6 cellular contexts compared by ENCODE assay signal in genomic region chr15:80342148-80342547, GRCh38.
"Had no signal": no experiment of that assay in that cellular context is flagged by ENCODE, and none has a peak within 500 bp of the region (broad histone marks: within the 10 kb centered on the region; RNA-seq: fewer than 3 reads in every experiment).

No MANE protein-coding gene starts in this region.

- H3K4me1 Mint-ChIP-seq: IgD-negative memory B cell had no signal

- H3K4me3 Mint-ChIP-seq: IgD-negative memory B cell had no signal

- H3K4me3 ChIP-seq: K562 had no signal

- H3K27ac Mint-ChIP-seq: IgD-negative memory B cell had no signal

- ATAC-seq: HepG2, K562 had no signal

- H3K9me3 Mint-ChIP-seq: IgD-negative memory B cell had no signal

- H3K36me3 Mint-ChIP-seq: IgD-negative memory B cell had no signal

- H3K27ac ChIP-seq: HL-60 had no signal

- DNase-seq: IMR-90, KBM-7 had no signal
